7 cellular contexts compared by ENCODE assay signal in the genomic region with DNA sequence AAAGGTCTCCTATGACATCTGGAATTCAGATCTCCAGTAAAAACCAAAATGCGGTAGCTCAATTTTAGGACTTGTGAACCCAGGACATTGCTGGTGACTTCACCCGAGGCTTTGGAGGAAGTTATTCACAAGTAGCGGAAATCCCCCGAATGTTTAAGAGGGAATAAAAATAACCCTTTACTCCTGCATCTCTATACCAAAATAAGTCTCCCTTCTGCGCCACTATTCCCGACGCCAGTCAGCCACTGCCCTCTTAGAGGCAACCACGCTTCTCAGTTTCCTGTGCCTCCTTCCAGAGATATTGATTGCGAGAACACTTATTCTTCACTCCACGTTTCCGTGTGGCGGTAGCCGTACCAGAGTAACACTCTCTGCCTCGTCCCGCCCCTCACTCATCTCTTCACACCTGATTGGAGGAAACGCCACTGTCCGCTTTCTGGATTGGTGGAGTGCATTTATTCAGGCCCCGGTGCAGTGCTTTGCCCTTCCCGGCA. TPM values are rescaled to one million over a fixed set of nuclear protein-coding genes. Genes with fewer than 3 reads are reported as not detected.
DNase-seq lines count a peak whose midpoint lies in the region; ATAC-seq and FAIRE-seq lines count a peak whose summit lies in the region.

No MANE protein-coding gene starts in this region.

- DNase-seq in GM19239 (ENCODE audit: insufficient read length, low spot score) (peak; percentile 85), HT-29 (ENCODE audit: low spot score) (no peak), NCI-H2081 (lab: John Stamatoyannopoulos, UW) (no peak)
- peak; percentile 69 for DNase-seq in activated CD4-positive, alpha-beta T cell treated with anti-CD3 and anti-CD28 coated beads for 48 hours
- peak; percentile 41 to 47 for DNase-seq in stimulated activated CD4-positive, alpha-beta T cell treated with anti-CD3 and anti-CD28 coated beads, Interleukin-15, amount 100 ng/mL, for 48 hours (ENCODE audit: low read depth in 2 of 2)

- peak; percentile 92 for ATAC-seq in HG03196 (IDR thresholded peaks at IDR 0.05; ENCODE audit: unreplicated experiment)
- peak; percentile 50 for ATAC-seq in esophagus mucosa

- FAIRE-seq in GM19239 (lab: Jason Lieb, UNC), result peak; percentile 82

RNA-seq across cellular contexts. Expression of gene EMP2, which starts 27.4 kb away (rescaled TPM):
- 208 TPM for total RNA-seq in esophagus mucosa
- 38.0 and 41.7 TPM in 2 replicates for total RNA-seq in HT-29 (2014; rRNA removed; shearing (Covaris generic))

Comparison
In these comparisons a context has a peak if more than half of its experiments do, and no peak if none do; other contexts are left out.
1. DNase-seq: peak in GM19239 (single experiment), activated CD4-positive, alpha-beta T cell treated with anti-CD3 and anti-CD28 coated beads for 48 hours (single experiment) and stimulated activated CD4-positive, alpha-beta T cell treated with anti-CD3 and anti-CD28 coated beads, Interleukin-15, amount 100 ng/mL, for 48 hours (2 of 2); none in HT-29 (single experiment) and NCI-H2081 (0 of 2).